Comparison of ENCODE assay signal across 9 cellular contexts in genomic region chr4:173420324-173420752, GRCh38. TPM values are rescaled to one million over a fixed set of nuclear protein-coding genes. Genes with fewer than 3 reads are reported as not detected.
DNase-seq lines count a peak whose midpoint lies in the region; ATAC-seq, FAIRE-seq and TF ChIP-seq lines count a peak whose summit lies in the region.
"Had no signal": no experiment of that assay in that cellular context is flagged by ENCODE, and none has a peak within 500 bp of the region (broad histone marks: within the 10 kb centered on the region; RNA-seq: fewer than 3 reads in every experiment).

No MANE protein-coding gene starts in this region.

- H3K4me2 ChIP-seq in MM.1S (ENCODE audit: low read depth, low read length), result no peak overlapping the region

- TF ChIP-seq POLR2A in GM18505 (IDR thresholded peaks at IDR 0.05; ENCODE audit: borderline replicate concordance, extremely low read depth, insufficient read depth, insufficient read length), result no peak

- no peaks in the 10 kb centered on the region for H3K4me1 Mint-ChIP-seq in WTC11

- H3K27ac Mint-ChIP-seq in WTC11, result no peak overlapping the region

- no peak for DNase-seq in AG04450 (ENCODE audit: low read depth, low spot score)
- DNase-seq in GM18507 (ENCODE audit: extremely low spot score, insufficient read length, low read depth), result no peak
- peak; percentile 49 for DNase-seq in MM.1S
- no peak for DNase-seq in WTC11 (ENCODE audit: low spot score)
- DNase-seq in inferior parietal cortex (ENCODE audit: extremely low spot score), result peak; percentile 66
- no peak for DNase-seq in occipital lobe (lab: John Stamatoyannopoulos, UW)
- DNase-seq in NK-92 treated with Interleukin-12 subunit alpha and Interleukin-12 subunit beta, amount 100 ng/mL, for 24 hours (lab: John Stamatoyannopoulos, UW), result no peak

- no peak overlapping the region for H3K27ac ChIP-seq in AG04450 (ENCODE audit: low read depth, low read length)
- H3K27ac ChIP-seq in MM.1S (ENCODE audit: low read length), result no peak overlapping the region

- ATAC-seq in WTC11, result 0 out of 2 replicates have a peak, but pooled peaks have one; percentile 36
- ATAC-seq in GM18505 (IDR thresholded peaks at IDR 0.05; ENCODE audit: unreplicated experiment), result no peak

- no peaks in the 10 kb centered on the region for H3K4me1 ChIP-seq in MM.1S (ENCODE audit: low read length)

- TF ChIP-seq CTCF in AG04450 (IDR thresholded peaks at IDR 0.05; ENCODE audit: low read depth, low read length) (peak; percentile 50), MM.1S (IDR thresholded peaks at IDR 0.05; ENCODE audit: low read length) (peak; percentile 58), WTC11 (IDR thresholded peaks at IDR 0.05) (no peak)

- POLR2A ChIA-PET in AG04450 (lab: Yijun Ruan, JAX) (interaction anchor here (0.7 to 2.2 kb wide), 3 partner anchors 74 to 713 kb away, joined by 4 to 10 read pairs (median 4); partner anchors contain the start of gene HMGB2), WTC11 (lab: Charles Lee) (interaction anchor here (0.6 to 0.8 kb wide), 2 partner anchors 86 to 1179 kb away, joined by 3 to 4 read pairs; partner anchors contain the start of gene HMGB2)

- no peaks in the 10 kb centered on the region for H3K27me3 Mint-ChIP-seq in WTC11 (ENCODE audit: low read depth)
- H3K27me3 Mint-ChIP-seq: central memory CD8-positive, alpha-beta T cell had no signal

- H4K20me1 ChIP-seq in MM.1S (ENCODE audit: insufficient read depth, low read length), result no peaks in the 10 kb centered on the region

- peaks cover 3% of the 10 kb centered on the region; the same call in 1 of the 2 replicates for H3K9me3 Mint-ChIP-seq in WTC11
- H3K9me3 Mint-ChIP-seq: central memory CD8-positive, alpha-beta T cell had no signal

- peak; percentile 71 for FAIRE-seq in GM18507 (lab: Jason Lieb, UNC)

- no peaks in the 10 kb centered on the region for H3K9me2 ChIP-seq in MM.1S (replicated peaks; ENCODE audit: insufficient read depth, low read length)

- H3K4me3 ChIP-seq in AG04450 (ENCODE audit: low read depth, low read length) (no peak overlapping the region), MM.1S (ENCODE audit: low read length) (no peak overlapping the region)

- H2AFZ ChIP-seq in MM.1S (ENCODE audit: low read length), result no peak overlapping the region

- H3K27me3 ChIP-seq in AG04450 (ENCODE audit: control insufficient read depth, insufficient read depth, low read length) (no peaks in the 10 kb centered on the region), MM.1S (replicated peaks; ENCODE audit: insufficient read depth, low read length) (no peaks in the 10 kb centered on the region)

- H3K79me2 ChIP-seq in MM.1S (ENCODE audit: low read length), result no peaks in the 10 kb centered on the region

- no peaks in the 10 kb centered on the region for H3K36me3 Mint-ChIP-seq in WTC11

- H3K4me3 Mint-ChIP-seq in WTC11, result no peak overlapping the region
- H3K4me3 Mint-ChIP-seq: central memory CD8-positive, alpha-beta T cell had no signal

- no peaks in the 10 kb centered on the region for H3K36me3 ChIP-seq in MM.1S (replicated peaks; ENCODE audit: insufficient read depth, low read length)

- no peak overlapping the region for H3K9ac ChIP-seq in MM.1S (ENCODE audit: low read length)

- H3F3A ChIP-seq in MM.1S (ENCODE audit: insufficient read depth, low read length), result no peaks in the 10 kb centered on the region

- CTCF ChIA-PET in AG04450 (lab: Charles Lee) (interaction anchor here (0.6 to 15.3 kb wide), 52 partner anchors 9 to 899 kb away, joined by 3 to 248 read pairs (median 6); partner anchors contain the start of genes HAND2, HMGB2 and SCRG1), WTC11 (lab: Charles Lee) (interaction anchor here (0.6 to 4.6 kb wide), 32 partner anchors 9 to 407 kb away, joined by 3 to 30 read pairs (median 4); partner anchors contain the start of genes SAP30 and SCRG1)

- no peaks in the 10 kb centered on the region for H3K9me3 ChIP-seq in AG04450 (ENCODE audit: control insufficient read depth, insufficient read depth, low read length)
- H3K9me3 ChIP-seq in MM.1S (replicated peaks; ENCODE audit: insufficient read depth, low read length), result no peaks in the 10 kb centered on the region

TF ChIP-seq in WTC11, 78 proteins besides CTCF, POLR2A, EP300 and RAD21:
- TF ChIP-seq ZNF317 (CRISPR knock-in tag; IDR thresholded peaks at IDR 0.05; ENCODE audit: borderline replicate concordance, low read depth) (no peak), PREB (CRISPR knock-in tag; IDR thresholded peaks at IDR 0.05; ENCODE audit: borderline replicate concordance) (no peak)
TF ChIP-seq in WTC11: peak in this region for 0.

RNA-seq across cellular contexts. Expression of gene SCRG1, which starts 21.4 kb away (rescaled TPM):
- polyA plus RNA-seq in AG04450 (2011; rRNA removed), result 0.72 and 1.0 TPM in 2 replicates
- 0.09 TPM in 1 of 2 replicates, not detected in the other for polyA minus RNA-seq in AG04450 (2011; rRNA and poly(A)+ RNA removed)
- total RNA-seq in WTC11 (2021) (not detected in 3 replicates), occipital lobe (2.8 TPM)

RNA-seq across cellular contexts. Expression of gene SAP30, which starts 49.6 kb away (rescaled TPM):
- polyA plus RNA-seq in AG04450 (2011; rRNA removed), result 14.4 and 22.7 TPM in 2 replicates
- polyA minus RNA-seq in AG04450 (2011; rRNA and poly(A)+ RNA removed), result 4.2 and 6.7 TPM in 2 replicates
- total RNA-seq in WTC11 (2021), result 20.0 to 21.1 TPM (median 20.0 TPM) in 3 replicates
- total RNA-seq in occipital lobe, result 24.5 TPM

Comparison
In these comparisons a context has a peak if more than half of its experiments do, and no peak if none do; other contexts are left out.
1. DNase-seq: peak in MM.1S (single experiment) and inferior parietal cortex (single experiment); none in AG04450 (single experiment), GM18507 (single experiment), WTC11 (single experiment), occipital lobe (single experiment) and NK-92 treated with Interleukin-12 subunit alpha and Interleukin-12 subunit beta, amount 100 ng/mL, for 24 hours (single experiment).